In genomic region chr6:7991536-7991935, GRCh38 we compare ENCODE assay signal across 1 cellular context.
TF ChIP-seq lines count a peak whose summit lies in the region.

No MANE protein-coding gene starts in this region.

TF ChIP-seq in HCT116, 20 proteins besides CTCF, POLR2A, EP300 and RAD21 (continued from another document):
- TF ChIP-seq REST (IDR thresholded peaks at IDR 0.05; ENCODE audit: low read depth), result no peak
- no peak for TF ChIP-seq ATF3 (IDR thresholded peaks at IDR 0.05)
- TF ChIP-seq POLR2AphosphoS5 (IDR thresholded peaks at IDR 0.05; ENCODE audit: low read depth, low read length), result no peak
- TF ChIP-seq ZFX (IDR thresholded peaks at IDR 0.05), result no peak
- TF ChIP-seq ELF1 (IDR thresholded peaks at IDR 0.05; ENCODE audit: borderline replicate concordance, low read depth), result no peak
- TF ChIP-seq YY1 (IDR thresholded peaks at IDR 0.05; ENCODE audit: extremely low read depth, insufficient replicate concordance, low read depth, low read length), result no peak
- no peak for TF ChIP-seq CEBPB (IDR thresholded peaks at IDR 0.05; ENCODE audit: low read depth)
- TF ChIP-seq SIN3A (IDR thresholded peaks at IDR 0.05; ENCODE audit: low read depth), result no peak
- no peak for TF ChIP-seq EZH2 (IDR thresholded peaks at IDR 0.05)
- TF ChIP-seq SP1 (IDR thresholded peaks at IDR 0.05; ENCODE audit: low read depth), result no peak
- no peak for TF ChIP-seq EZH2phosphoT487 (IDR thresholded peaks at IDR 0.05; ENCODE audit: borderline replicate concordance)
- no peak for TF ChIP-seq ZNF274 (IDR thresholded peaks at IDR 0.05; ENCODE audit: low read depth, low read length)
